In genomic region chr5:141883184-141883947, GRCh38 we compare ENCODE assay signal across 11 cellular contexts. TPM values are rescaled to one million over a fixed set of nuclear protein-coding genes. Genes with fewer than 3 reads are reported as not detected.
DNase-seq lines count a peak whose midpoint lies in the region; ATAC-seq and TF ChIP-seq lines count a peak whose summit lies in the region.
"Had no signal": no experiment of that assay in that cellular context is flagged by ENCODE, and none has a peak within 500 bp of the region (broad histone marks: within the 10 kb centered on the region; RNA-seq: fewer than 3 reads in every experiment).

No MANE protein-coding gene starts in this region.

- no peak overlapping the region for H3K27ac ChIP-seq in liver (ENCODE audit: low read depth in 1 of 2, low read length in 2 of 2)
- H3K27ac ChIP-seq in vagina: no peak overlapping the region

- no peak for TF ChIP-seq EP300 in Ishikawa (IDR thresholded peaks at IDR 0.05; ENCODE audit: borderline replicate concordance)

- H3K4me1 ChIP-seq in liver (ENCODE audit: control insufficient read depth in 4 of 4, insufficient read depth in 4 of 4, low read length in 3 of 4) (peaks cover 4 to 12% (median 9%) of the 10 kb centered on the region in 4 donors), vagina (peaks cover 5% of the 10 kb centered on the region)

- no peak for TF ChIP-seq POLR2A in vagina (IDR thresholded peaks at IDR 0.05)

- ATAC-seq in HG03460 (IDR thresholded peaks at IDR 0.05; ENCODE audit: unreplicated experiment): no peak

- DNase-seq in AG08395 (ENCODE audit: low spot score) (peak; percentile 56), dermis blood vessel endothelial cell (peak; percentile 62), vagina (ENCODE audit: extremely low spot score in 2 of 2) (no peak), cortex of kidney (lab: John Stamatoyannopoulos, UW) (no peak)
- DNase-seq in effector CD4-positive, alpha-beta T cell: no peak
- DNase-seq: naive B cell, NCI-H345, stomach had no signal

- intact Hi-C loops in vagina (cut with DNase I): no loop called here

- no peaks in the 10 kb centered on the region for H3K9me3 ChIP-seq in liver (ENCODE audit: control insufficient read depth in 4 of 4, low read length in 3 of 4)
- H3K9me3 ChIP-seq in vagina: no peaks in the 10 kb centered on the region
- H3K9me3 ChIP-seq: stomach had no signal

- H3K36me3 ChIP-seq in liver (ENCODE audit: control insufficient read depth in 4 of 4, insufficient read depth in 3 of 4, low read depth in 1 of 4, low read length in 3 of 4) (no peaks in the 10 kb centered on the region), vagina (no peaks in the 10 kb centered on the region)
- H3K36me3 ChIP-seq: stomach had no signal

- no peak overlapping the region for H3K9ac ChIP-seq in liver (ENCODE audit: low read depth in 1 of 2, low read length in 2 of 2)

- no peak overlapping the region for H3K4me3 ChIP-seq in liver (ENCODE audit: low read depth in 1 of 3, low read length in 3 of 3)
- H3K4me3 ChIP-seq in vagina: no peak overlapping the region
- H3K4me3 ChIP-seq: stomach had no signal

- WGBS in liver: 8% methylated on average over 38 of the region's 38 CpGs

- no peak for TF ChIP-seq CTCF in liver (IDR thresholded peaks at IDR 0.05; ENCODE audit: low read depth, low read length, missing input control)
- no peak for TF ChIP-seq CTCF in vagina (IDR thresholded peaks at IDR 0.05)

- H3K27me3 ChIP-seq in liver (ENCODE audit: control insufficient read depth in 4 of 4, insufficient read depth in 4 of 4, low read length in 3 of 4) (peaks cover 0 to 16% (median 10%) of the 10 kb centered on the region in 4 donors), vagina (peaks cover 13% of the 10 kb centered on the region)

- 0 out of 2 replicates have a peak, but pooled peaks have one; percentile 6 for TF ChIP-seq RAD21 in Ishikawa (IDR thresholded peaks at IDR 0.05; ENCODE audit: low read depth)
- TF ChIP-seq RAD21 in liver (IDR thresholded peaks at IDR 0.05): peak in 1 of 2 donors; percentile 26

TF ChIP-seq in Ishikawa, 13 proteins besides CTCF, POLR2A, EP300 and RAD21:
- TF ChIP-seq CEBPB (IDR thresholded peaks at IDR 0.05) (no peak), TEAD4 (IDR thresholded peaks at IDR 0.05) (no peak), FOXM1 (IDR thresholded peaks at IDR 0.05; ENCODE audit: borderline replicate concordance, low read depth) (no peak), ZBTB7A (IDR thresholded peaks at IDR 0.05; ENCODE audit: low read depth) (no peak), REST (IDR thresholded peaks at IDR 0.05; ENCODE audit: low read depth) (peak; percentile 98), EGR1 (IDR thresholded peaks at IDR 0.05) (no peak)

TF ChIP-seq in liver, 16 proteins besides CTCF, POLR2A, EP300 and RAD21:
- TF ChIP-seq REST (IDR thresholded peaks at IDR 0.05) (peak; percentile 99), FOXA1 (IDR thresholded peaks at IDR 0.05) (no peak)

RNA-seq across cellular contexts. Expression of gene PCDH1, which starts 5.2 kb away (rescaled TPM):
- total RNA-seq in dermis blood vessel endothelial cell (94.4 and 162 TPM in 2 replicates), liver (10 to 100 TPM in 1 of 2 donors, 1 to 10 TPM in 1; 9.8 to 52.8 TPM), vagina (38.8 TPM)
- 10 to 100 TPM in 1 of 2 donors, 1 to 10 TPM in 1; 9.3 to 20.1 TPM for polyA plus RNA-seq in liver

RNA-seq across cellular contexts. Expression of gene DELE1, which starts 40.3 kb away (rescaled TPM):
- total RNA-seq in dermis blood vessel endothelial cell (66.4 and 81.7 TPM in 2 replicates), liver (10 to 100 TPM; 33.6 to 49.0 TPM), vagina (79.1 TPM)
- polyA plus RNA-seq in liver: 10 to 100 TPM; 23.2 to 47.1 TPM

Comparison
In these comparisons a context has a peak if more than half of its experiments do, and no peak if none do; other contexts are left out.
1. DNase-seq: peak in AG08395 (single experiment) and dermis blood vessel endothelial cell (single experiment); none in vagina (0 of 2), cortex of kidney (single experiment) and effector CD4-positive, alpha-beta T cell (single experiment).